In the genomic region with DNA sequence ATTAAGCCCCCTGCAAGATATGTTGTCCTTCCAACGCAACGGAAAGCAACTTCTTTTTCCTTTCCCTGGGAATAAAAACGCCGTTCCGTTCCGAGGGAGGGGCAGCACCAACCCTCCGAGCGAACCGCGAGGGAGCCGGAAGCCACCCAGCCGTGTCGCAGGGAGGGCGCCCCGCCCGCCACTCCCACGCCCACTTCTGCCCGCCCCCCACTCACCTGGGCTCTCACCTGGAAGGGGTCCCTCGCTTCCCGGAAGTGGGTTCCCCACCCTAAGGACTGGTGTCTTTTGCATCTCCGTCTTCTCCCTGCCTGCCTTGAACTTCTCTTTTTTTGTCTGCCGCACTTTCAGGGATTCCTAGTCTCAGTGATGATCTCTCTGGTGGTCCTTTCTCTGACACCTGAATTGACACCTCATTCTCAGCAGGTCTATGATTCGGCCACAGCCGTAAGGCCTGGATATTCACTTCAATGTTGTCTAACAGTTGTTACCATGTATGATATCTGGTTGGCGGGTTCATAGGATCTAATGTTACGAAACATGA, we compare ENCODE assay signal across 8 cellular contexts. TPM values are rescaled to one million over a fixed set of nuclear protein-coding genes. Genes with fewer than 3 reads are reported as not detected.
DNase-seq lines count a peak whose midpoint lies in the region; ATAC-seq and TF ChIP-seq lines count a peak whose summit lies in the region.

No MANE protein-coding gene starts in this region.

- peak overlapping the region; percentile 68 for H3K4me2 ChIP-seq in OCI-LY3 (ENCODE audit: low read length)

- 8 to 11% (median 9%) methylated on average over 23 to 26 of the region's 26 CpGs for WGBS in spleen, 5 donors

- peak overlapping the region; percentile 60; the same call in 1 of the 2 replicates for H2AFZ ChIP-seq in OCI-LY3 (ENCODE audit: low read depth, low read length)

- H3K9ac ChIP-seq in OCI-LY3 (ENCODE audit: low read length), result peak overlapping the region; percentile 44

- H3K27me3 ChIP-seq in OCI-LY3 (ENCODE audit: low read depth, low read length), result no peaks in the 10 kb centered on the region
- peaks cover 0 to 10% (median 0%) of the 10 kb centered on the region in 7 donors for H3K27me3 ChIP-seq in spleen (replicated peaks in 1 of 7)

- H3K4me3 ChIP-seq in OCI-LY3 (ENCODE audit: low read length) (peak overlapping the region; percentile 85), iPS-11a (ENCODE audit: low read depth, low read length) (peak overlapping the region; percentile 72), spleen (peak overlapping the region; percentile 57 to 85 (median 78))

- no peaks in the 10 kb centered on the region for H4K20me1 ChIP-seq in OCI-LY3 (ENCODE audit: insufficient read depth, low read length)

- H3K27ac ChIP-seq in OCI-LY3 (ENCODE audit: low read length), result no peak overlapping the region
- peak overlapping the region; percentile 46 to 90 (median 85) for H3K27ac ChIP-seq in spleen

- no peak for TF ChIP-seq POLR2A in spleen (IDR thresholded peaks at IDR 0.05)

- intact Hi-C loops in spleen (cut with DNase I; ENCODE audit: low total_unique reads), result no loop called here

- peak overlapping the region; percentile 92 for H3K4me3 Mint-ChIP-seq in activated naive CD8-positive, alpha-beta T cell

- peak overlapping the region; percentile 95 for H3K27ac Mint-ChIP-seq in activated naive CD8-positive, alpha-beta T cell

- H3K4me1 Mint-ChIP-seq in activated naive CD8-positive, alpha-beta T cell (ENCODE audit: low read depth), result peaks cover 5% of the 10 kb centered on the region

- H3K27me3 Mint-ChIP-seq in activated naive CD8-positive, alpha-beta T cell, result no peaks in the 10 kb centered on the region

- peak; percentile 88 for DNase-seq in spleen
- no peak for DNase-seq in hepatic stellate cell (ENCODE audit: low spot score)
- no peak for DNase-seq in H4 (ENCODE audit: low spot score)

- no peaks in the 10 kb centered on the region for H3K36me3 Mint-ChIP-seq in activated naive CD8-positive, alpha-beta T cell

- H3K9me3 ChIP-seq in OCI-LY3 (ENCODE audit: insufficient read depth, low read length) (no peaks in the 10 kb centered on the region), spleen (no peaks in the 10 kb centered on the region)

- ATAC-seq in GM18498 (IDR thresholded peaks at IDR 0.05; ENCODE audit: unreplicated experiment) (peak; percentile 43), HG02678 (IDR thresholded peaks at IDR 0.05; ENCODE audit: unreplicated experiment) (peak; percentile 31)

- no peaks in the 10 kb centered on the region for H3K9me3 Mint-ChIP-seq in activated naive CD8-positive, alpha-beta T cell (ENCODE audit: low read depth)

- H3K36me3 ChIP-seq in OCI-LY3 (replicated peaks; ENCODE audit: low read depth, low read length) (no peaks in the 10 kb centered on the region), spleen (no peaks in the 10 kb centered on the region)

- no peaks in the 10 kb centered on the region for H3K79me2 ChIP-seq in OCI-LY3 (ENCODE audit: low read length)

- no peak for TF ChIP-seq CTCF in OCI-LY3 (IDR thresholded peaks at IDR 0.05; ENCODE audit: low read depth, low read length)
- no peak for TF ChIP-seq CTCF in spleen (IDR thresholded peaks at IDR 0.05 in 8 of 11, conservative IDR thresholded peaks at IDR 0.05 in 3 of 11)

- no peaks in the 10 kb centered on the region for H3K4me1 ChIP-seq in OCI-LY3 (ENCODE audit: low read length)
- peaks cover 0 to 27% (median 11%) of the 10 kb centered on the region in 6 donors for H3K4me1 ChIP-seq in spleen

RNA-seq across cellular contexts. Expression of a gene that starts 25.3 kb away (rescaled TPM):
- 10 to 100 TPM in 2 of 7 donors, 1 to 10 TPM in 5; 3.6 to 23.0 (median 6.0) TPM for total RNA-seq in spleen
- 1 to 10 TPM; 1.2 to 2.4 (median 1.2) TPM for polyA plus RNA-seq in spleen
- 1.3 and 2.2 TPM in 2 replicates for total RNA-seq in H4 (2014; rRNA removed; shearing (Covaris generic))
